1 cellular context compared by ENCODE assay signal in genomic region chr7:5077740-5078139, GRCh38.
TF ChIP-seq lines count a peak whose summit lies in the region.

No MANE protein-coding gene starts in this region.

TF ChIP-seq in K562, 482 proteins besides CTCF, POLR2A, EP300 and RAD21 (continued from another document):
- TF ChIP-seq ZHX1 (conservative IDR thresholded peaks at IDR 0.05; ENCODE audit: low read length) (no peak), RREB1 (CRISPR knock-in tag; IDR thresholded peaks at IDR 0.05) (no peak)
